1 cellular context compared by ENCODE assay signal in the genomic region with DNA sequence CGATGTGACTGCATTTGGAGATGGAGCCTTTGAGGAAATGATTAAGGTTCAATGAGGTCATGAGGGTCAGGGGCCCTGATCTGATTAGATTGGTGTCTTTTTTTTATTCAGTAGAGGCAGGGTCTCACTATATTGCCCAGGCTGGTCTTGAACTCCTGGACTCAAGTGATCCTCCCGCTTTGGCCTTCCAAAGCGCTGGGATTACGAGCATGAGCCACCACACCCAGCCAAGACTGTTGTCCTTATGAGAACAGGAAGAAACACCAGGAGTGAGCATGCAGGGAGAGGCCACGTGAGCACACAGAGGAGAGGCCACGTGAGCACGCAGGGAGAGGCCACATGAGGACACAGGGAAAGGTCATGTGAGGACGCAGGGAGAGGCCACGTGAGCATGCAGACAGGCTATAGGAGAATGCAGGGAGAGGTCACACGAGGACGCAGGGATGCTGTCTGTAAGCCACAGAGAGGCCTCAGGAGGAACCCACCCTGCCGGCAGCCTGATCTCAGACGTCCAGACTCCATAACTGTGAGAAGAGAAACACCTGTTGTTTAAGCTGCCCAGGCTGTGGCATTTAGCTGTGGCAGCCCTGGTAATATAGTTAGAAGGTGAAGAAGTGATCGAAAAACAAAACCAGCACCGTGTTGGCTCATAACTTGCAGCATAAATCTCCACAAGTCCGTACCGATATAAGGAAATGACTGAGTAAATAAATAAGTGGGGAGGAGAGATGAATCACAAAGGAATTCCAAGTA.
TF ChIP-seq lines count a peak whose summit lies in the region.

No MANE protein-coding gene starts in this region.

TF ChIP-seq in K562, 482 proteins besides CTCF, POLR2A, EP300 and RAD21 (continued from another document and continues in another):
- TF ChIP-seq, protein P1, sequence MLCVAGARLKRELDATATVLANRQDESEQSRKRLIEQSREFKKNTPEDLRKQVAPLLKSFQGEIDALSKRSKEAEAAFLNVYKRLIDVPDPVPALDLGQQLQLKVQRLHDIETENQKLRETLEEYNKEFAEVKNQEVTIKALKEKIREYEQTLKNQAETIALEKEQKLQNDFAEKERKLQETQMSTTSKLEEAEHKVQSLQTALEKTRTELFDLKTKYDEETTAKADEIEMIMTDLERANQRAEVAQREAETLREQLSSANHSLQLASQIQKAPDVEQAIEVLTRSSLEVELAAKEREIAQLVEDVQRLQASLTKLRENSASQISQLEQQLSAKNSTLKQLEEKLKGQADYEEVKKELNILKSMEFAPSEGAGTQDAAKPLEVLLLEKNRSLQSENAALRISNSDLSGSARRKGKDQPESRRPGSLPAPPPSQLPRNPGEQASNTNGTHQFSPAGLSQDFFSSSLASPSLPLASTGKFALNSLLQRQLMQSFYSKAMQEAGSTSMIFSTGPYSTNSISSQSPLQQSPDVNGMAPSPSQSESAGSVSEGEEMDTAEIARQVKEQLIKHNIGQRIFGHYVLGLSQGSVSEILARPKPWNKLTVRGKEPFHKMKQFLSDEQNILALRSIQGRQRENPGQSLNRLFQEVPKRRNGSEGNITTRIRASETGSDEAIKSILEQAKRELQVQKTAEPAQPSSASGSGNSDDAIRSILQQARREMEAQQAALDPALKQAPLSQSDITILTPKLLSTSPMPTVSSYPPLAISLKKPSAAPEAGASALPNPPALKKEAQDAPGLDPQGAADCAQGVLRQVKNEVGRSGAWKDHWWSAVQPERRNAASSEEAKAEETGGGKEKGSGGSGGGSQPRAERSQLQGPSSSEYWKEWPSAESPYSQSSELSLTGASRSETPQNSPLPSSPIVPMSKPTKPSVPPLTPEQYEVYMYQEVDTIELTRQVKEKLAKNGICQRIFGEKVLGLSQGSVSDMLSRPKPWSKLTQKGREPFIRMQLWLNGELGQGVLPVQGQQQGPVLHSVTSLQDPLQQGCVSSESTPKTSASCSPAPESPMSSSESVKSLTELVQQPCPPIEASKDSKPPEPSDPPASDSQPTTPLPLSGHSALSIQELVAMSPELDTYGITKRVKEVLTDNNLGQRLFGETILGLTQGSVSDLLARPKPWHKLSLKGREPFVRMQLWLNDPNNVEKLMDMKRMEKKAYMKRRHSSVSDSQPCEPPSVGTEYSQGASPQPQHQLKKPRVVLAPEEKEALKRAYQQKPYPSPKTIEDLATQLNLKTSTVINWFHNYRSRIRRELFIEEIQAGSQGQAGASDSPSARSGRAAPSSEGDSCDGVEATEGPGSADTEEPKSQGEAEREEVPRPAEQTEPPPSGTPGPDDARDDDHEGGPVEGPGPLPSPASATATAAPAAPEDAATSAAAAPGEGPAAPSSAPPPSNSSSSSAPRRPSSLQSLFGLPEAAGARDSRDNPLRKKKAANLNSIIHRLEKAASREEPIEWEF (CRISPR knock-in tag; IDR thresholded peaks at IDR 0.05) = no peak
- TF ChIP-seq KLF1 (tag; IDR thresholded peaks at IDR 0.05) (peak; percentile 83), EP400 (IDR thresholded peaks at IDR 0.05) (peak; percentile 96), DNMT1 (IDR thresholded peaks at IDR 0.05) (no peak; the same call in 1 of the 2 replicates), E2F3 (CRISPR knock-in tag; IDR thresholded peaks at IDR 0.05) (no peak), ATF7 (IDR thresholded peaks at IDR 0.05) (peak; percentile 92), FOXP1 (CRISPR knock-in tag; IDR thresholded peaks at IDR 0.05) (peak; percentile 39; the same call in 1 of the 2 replicates), HSF4 (CRISPR knock-in tag; IDR thresholded peaks at IDR 0.05; ENCODE audit: borderline replicate concordance) (no peak), IFI16 (CRISPR knock-in tag; IDR thresholded peaks at IDR 0.05) (no peak), MEIS2 (IDR thresholded peaks at IDR 0.05; ENCODE audit: partially characterized antibody) (peak; percentile 22), ZNF24 (IDR thresholded peaks at IDR 0.05) (peak; percentile 79; the same call in 1 of the 2 replicates), NCOA6 (IDR thresholded peaks at IDR 0.05) (peak; percentile 36; the same call in 1 of the 2 replicates), MAFK (IDR thresholded peaks at IDR 0.05; ENCODE audit: low read length) (peak; percentile 51), ZNF175 (CRISPR knock-in tag; IDR thresholded peaks at IDR 0.05; ENCODE audit: low read depth) (0 out of 2 replicates have a peak, but pooled peaks have one; percentile 39), ZNF316 (IDR thresholded peaks at IDR 0.05) (0 out of 2 replicates have a peak, but pooled peaks have one; percentile 13), TBP (optimal IDR thresholded peaks at IDR 0.05; ENCODE audit: low read depth, low read length) (peak; percentile 82), CBX5 (IDR thresholded peaks at IDR 0.05; ENCODE audit: borderline replicate concordance, low read depth) (0 out of 2 replicates have a peak, but pooled peaks have one; percentile 63), SMAD3 (CRISPR knock-in tag; conservative IDR thresholded peaks at IDR 0.05) (0 out of 2 replicates have a peak, but pooled peaks have one; percentile 20), ATF1 (CRISPR knock-in tag; IDR thresholded peaks at IDR 0.05) (no peak), ATF1 (tag; IDR thresholded peaks at IDR 0.05) (peak; percentile 67), ILK (tag; IDR thresholded peaks at IDR 0.05; ENCODE audit: borderline replicate concordance, low read depth) (no peak), CBFB (CRISPR knock-in tag; IDR thresholded peaks at IDR 0.05) (no peak), CCNT2 (IDR thresholded peaks at IDR 0.05; ENCODE audit: borderline replicate concordance, extremely low read depth, insufficient read length, low read depth, low read length) (peak; percentile 19), KLF6 (CRISPR knock-in tag; IDR thresholded peaks at IDR 0.05; ENCODE audit: borderline replicate concordance) (0 out of 2 replicates have a peak, but pooled peaks have one; percentile 17), NFIC (IDR thresholded peaks at IDR 0.05) (peak; percentile 40; the same call in 1 of the 2 replicates), DDX20 (tag; IDR thresholded peaks at IDR 0.05; ENCODE audit: low read depth) (0 out of 2 replicates have a peak, but pooled peaks have one; percentile 42), ASH1L (IDR thresholded peaks at IDR 0.05; ENCODE audit: borderline replicate concordance, low read depth, partially characterized antibody) (peak; percentile 43), KDM1A (IDR thresholded peaks at IDR 0.05) (peak in 1 of 2 experiments; percentile 46; a peak in 3 of 4 replicates), BHLHE40 (IDR thresholded peaks at IDR 0.05; ENCODE audit: low read length) (peak; percentile 100), SPI1 (IDR thresholded peaks at IDR 0.05; ENCODE audit: borderline replicate concordance, low read depth, low read length) (no peak), RNF2 (IDR thresholded peaks at IDR 0.05) (peak; percentile 92), TOE1 (IDR thresholded peaks at IDR 0.05; ENCODE audit: borderline replicate concordance) (peak; percentile 95), TOE1 (CRISPR knock-in tag; IDR thresholded peaks at IDR 0.05; ENCODE audit: borderline replicate concordance, low read depth) (peak; percentile 84; the same call in 1 of the 2 replicates), ZBTB17 (CRISPR knock-in tag; IDR thresholded peaks at IDR 0.05) (0 out of 2 replicates have a peak, but pooled peaks have one; percentile 27), DPF2 (IDR thresholded peaks at IDR 0.05) (peak; percentile 80), SOX6 (IDR thresholded peaks at IDR 0.05) (peak; percentile 96), ELF2 (CRISPR knock-in tag; IDR thresholded peaks at IDR 0.05) (0 out of 2 replicates have a peak, but pooled peaks have one; percentile 46)
- TF ChIP-seq, protein P2, sequence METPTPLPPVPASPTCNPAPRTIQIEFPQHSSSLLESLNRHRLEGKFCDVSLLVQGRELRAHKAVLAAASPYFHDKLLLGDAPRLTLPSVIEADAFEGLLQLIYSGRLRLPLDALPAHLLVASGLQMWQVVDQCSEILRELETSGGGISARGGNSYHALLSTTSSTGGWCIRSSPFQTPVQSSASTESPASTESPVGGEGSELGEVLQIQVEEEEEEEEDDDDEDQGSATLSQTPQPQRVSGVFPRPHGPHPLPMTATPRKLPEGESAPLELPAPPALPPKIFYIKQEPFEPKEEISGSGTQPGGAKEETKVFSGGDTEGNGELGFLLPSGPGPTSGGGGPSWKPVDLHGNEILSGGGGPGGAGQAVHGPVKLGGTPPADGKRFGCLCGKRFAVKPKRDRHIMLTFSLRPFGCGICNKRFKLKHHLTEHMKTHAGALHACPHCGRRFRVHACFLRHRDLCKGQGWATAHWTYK (CRISPR knock-in tag; IDR thresholded peaks at IDR 0.05) = peak; percentile 99
- TF ChIP-seq, protein P3, sequence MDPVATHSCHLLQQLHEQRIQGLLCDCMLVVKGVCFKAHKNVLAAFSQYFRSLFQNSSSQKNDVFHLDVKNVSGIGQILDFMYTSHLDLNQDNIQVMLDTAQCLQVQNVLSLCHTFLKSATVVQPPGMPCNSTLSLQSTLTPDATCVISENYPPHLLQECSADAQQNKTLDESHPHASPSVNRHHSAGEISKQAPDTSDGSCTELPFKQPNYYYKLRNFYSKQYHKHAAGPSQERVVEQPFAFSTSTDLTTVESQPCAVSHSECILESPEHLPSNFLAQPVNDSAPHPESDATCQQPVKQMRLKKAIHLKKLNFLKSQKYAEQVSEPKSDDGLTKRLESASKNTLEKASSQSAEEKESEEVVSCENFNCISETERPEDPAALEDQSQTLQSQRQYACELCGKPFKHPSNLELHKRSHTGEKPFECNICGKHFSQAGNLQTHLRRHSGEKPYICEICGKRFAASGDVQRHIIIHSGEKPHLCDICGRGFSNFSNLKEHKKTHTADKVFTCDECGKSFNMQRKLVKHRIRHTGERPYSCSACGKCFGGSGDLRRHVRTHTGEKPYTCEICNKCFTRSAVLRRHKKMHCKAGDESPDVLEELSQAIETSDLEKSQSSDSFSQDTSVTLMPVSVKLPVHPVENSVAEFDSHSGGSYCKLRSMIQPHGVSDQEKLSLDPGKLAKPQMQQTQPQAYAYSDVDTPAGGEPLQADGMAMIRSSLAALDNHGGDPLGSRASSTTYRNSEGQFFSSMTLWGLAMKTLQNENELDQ (CRISPR knock-in tag; IDR thresholded peaks at IDR 0.05; ENCODE audit: borderline replicate concordance) = no peak
- TF ChIP-seq, protein P4, sequence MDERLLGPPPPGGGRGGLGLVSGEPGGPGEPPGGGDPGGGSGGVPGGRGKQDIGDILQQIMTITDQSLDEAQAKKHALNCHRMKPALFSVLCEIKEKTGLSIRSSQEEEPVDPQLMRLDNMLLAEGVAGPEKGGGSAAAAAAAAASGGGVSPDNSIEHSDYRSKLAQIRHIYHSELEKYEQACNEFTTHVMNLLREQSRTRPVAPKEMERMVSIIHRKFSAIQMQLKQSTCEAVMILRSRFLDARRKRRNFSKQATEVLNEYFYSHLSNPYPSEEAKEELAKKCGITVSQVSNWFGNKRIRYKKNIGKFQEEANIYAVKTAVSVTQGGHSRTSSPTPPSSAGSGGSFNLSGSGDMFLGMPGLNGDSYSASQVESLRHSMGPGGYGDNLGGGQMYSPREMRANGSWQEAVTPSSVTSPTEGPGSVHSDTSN (CRISPR knock-in tag; IDR thresholded peaks at IDR 0.05; ENCODE audit: low read depth) = no peak
- TF ChIP-seq, protein P4 (tag; conservative IDR thresholded peaks at IDR 0.05; ENCODE audit: low read depth) = peak; percentile 5; the same call in 1 of the 2 replicates
- TF ChIP-seq, protein P5, sequence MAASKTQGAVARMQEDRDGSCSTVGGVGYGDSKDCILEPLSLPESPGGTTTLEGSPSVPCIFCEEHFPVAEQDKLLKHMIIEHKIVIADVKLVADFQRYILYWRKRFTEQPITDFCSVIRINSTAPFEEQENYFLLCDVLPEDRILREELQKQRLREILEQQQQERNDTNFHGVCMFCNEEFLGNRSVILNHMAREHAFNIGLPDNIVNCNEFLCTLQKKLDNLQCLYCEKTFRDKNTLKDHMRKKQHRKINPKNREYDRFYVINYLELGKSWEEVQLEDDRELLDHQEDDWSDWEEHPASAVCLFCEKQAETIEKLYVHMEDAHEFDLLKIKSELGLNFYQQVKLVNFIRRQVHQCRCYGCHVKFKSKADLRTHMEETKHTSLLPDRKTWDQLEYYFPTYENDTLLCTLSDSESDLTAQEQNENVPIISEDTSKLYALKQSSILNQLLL (CRISPR knock-in tag; IDR thresholded peaks at IDR 0.05; ENCODE audit: borderline replicate concordance) = no peak
- TF ChIP-seq, protein P6, sequence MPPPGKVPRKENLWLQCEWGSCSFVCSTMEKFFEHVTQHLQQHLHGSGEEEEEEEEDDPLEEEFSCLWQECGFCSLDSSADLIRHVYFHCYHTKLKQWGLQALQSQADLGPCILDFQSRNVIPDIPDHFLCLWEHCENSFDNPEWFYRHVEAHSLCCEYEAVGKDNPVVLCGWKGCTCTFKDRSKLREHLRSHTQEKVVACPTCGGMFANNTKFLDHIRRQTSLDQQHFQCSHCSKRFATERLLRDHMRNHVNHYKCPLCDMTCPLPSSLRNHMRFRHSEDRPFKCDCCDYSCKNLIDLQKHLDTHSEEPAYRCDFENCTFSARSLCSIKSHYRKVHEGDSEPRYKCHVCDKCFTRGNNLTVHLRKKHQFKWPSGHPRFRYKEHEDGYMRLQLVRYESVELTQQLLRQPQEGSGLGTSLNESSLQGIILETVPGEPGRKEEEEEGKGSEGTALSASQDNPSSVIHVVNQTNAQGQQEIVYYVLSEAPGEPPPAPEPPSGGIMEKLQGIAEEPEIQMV (tag; conservative IDR thresholded peaks at IDR 0.05; ENCODE audit: low read depth) = peak; percentile 33; the same call in 1 of the 2 replicates
- TF ChIP-seq, protein P7, sequence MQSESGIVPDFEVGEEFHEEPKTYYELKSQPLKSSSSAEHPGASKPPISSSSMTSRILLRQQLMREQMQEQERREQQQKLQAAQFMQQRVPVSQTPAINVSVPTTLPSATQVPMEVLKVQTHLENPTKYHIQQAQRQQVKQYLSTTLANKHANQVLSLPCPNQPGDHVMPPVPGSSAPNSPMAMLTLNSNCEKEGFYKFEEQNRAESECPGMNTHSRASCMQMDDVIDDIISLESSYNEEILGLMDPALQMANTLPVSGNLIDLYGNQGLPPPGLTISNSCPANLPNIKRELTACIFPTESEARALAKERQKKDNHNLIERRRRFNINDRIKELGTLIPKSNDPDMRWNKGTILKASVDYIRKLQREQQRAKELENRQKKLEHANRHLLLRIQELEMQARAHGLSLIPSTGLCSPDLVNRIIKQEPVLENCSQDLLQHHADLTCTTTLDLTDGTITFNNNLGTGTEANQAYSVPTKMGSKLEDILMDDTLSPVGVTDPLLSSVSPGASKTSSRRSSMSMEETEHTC (IDR thresholded peaks at IDR 0.05) = peak; percentile 95
- TF ChIP-seq, protein P8, sequence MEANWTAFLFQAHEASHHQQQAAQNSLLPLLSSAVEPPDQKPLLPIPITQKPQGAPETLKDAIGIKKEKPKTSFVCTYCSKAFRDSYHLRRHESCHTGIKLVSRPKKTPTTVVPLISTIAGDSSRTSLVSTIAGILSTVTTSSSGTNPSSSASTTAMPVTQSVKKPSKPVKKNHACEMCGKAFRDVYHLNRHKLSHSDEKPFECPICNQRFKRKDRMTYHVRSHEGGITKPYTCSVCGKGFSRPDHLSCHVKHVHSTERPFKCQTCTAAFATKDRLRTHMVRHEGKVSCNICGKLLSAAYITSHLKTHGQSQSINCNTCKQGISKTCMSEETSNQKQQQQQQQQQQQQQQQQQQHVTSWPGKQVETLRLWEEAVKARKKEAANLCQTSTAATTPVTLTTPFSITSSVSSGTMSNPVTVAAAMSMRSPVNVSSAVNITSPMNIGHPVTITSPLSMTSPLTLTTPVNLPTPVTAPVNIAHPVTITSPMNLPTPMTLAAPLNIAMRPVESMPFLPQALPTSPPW (CRISPR knock-in tag; IDR thresholded peaks at IDR 0.05) = peak; percentile 49
